In the genomic region with DNA sequence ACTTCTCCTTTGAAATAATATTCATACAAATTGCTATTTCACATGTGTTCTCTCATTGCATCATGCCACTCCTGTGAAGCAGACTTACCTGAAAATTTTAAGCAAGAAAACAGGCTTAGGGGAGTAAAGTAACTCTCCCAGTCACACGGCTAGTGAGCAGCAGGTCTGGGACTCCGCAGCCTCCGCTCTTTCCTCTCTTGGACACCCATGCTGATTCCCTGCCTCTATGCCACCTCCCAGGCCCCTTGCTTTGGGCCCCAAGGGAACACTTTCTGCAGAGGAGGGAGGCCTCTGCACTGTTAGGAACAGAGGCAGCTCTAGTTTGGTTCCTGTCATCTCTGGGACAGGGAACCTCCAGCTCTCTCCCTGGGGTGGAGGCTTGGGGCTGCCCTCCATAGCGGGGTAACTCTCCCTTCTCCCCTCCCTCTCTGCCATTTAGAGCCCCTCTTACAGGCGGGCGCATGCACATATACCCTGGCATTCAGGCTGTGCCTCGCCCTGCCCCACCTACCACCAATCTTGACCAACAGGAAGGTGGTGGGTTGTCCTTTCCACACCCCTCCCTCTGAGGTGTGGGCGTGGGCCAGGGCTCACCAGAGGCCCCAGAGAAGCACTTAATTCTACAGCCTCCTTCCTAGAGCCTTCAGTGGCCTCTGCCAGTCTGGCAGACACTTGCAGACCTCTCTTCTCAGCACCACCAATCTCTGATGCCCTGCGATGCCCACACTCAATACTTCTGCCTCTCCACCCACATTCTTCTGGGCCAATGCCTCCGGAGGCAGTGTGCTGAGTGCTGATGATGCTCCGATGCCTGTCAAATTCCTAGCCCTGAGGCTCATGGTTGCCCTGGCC, we compare ENCODE assay signal across 8 cellular contexts. TPM values are rescaled to one million over a fixed set of nuclear protein-coding genes. Genes with fewer than 3 reads are reported as not detected.
A peak's percentile ranks its signal among the peaks of the same experiment; 100 is the strongest.
DNase-seq lines count a peak whose midpoint lies in the region; ATAC-seq, FAIRE-seq and TF ChIP-seq lines count a peak whose summit lies in the region.

A gene with protein sequence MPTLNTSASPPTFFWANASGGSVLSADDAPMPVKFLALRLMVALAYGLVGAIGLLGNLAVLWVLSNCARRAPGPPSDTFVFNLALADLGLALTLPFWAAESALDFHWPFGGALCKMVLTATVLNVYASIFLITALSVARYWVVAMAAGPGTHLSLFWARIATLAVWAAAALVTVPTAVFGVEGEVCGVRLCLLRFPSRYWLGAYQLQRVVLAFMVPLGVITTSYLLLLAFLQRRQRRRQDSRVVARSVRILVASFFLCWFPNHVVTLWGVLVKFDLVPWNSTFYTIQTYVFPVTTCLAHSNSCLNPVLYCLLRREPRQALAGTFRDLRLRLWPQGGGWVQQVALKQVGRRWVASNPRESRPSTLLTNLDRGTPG (plus strand): TSS at position 646 of the 852 bp plus-strand sequence. CDS start 72 bp downstream, at position 718.

- H2BK15ac ChIP-seq in H1 (ENCODE audit: low read length): 0 out of 2 replicates have a peak within 1 kb of the TSS, but pooled peaks have one; percentile 31

- no peaks in the 10 kb centered on the region for H3K23me2 ChIP-seq in H1 (ENCODE audit: low read depth, low read length)

- ATAC-seq in psoas muscle: peak in 2 of 4 donors; percentile 6 to 8

- no peak within 1 kb of the TSS for H3K23ac ChIP-seq in H1 (ENCODE audit: insufficient read length)

- no peak for TF ChIP-seq RAD21 in H1 (IDR thresholded peaks at IDR 0.05 in 1 of 2, conservative IDR thresholded peaks at IDR 0.05 in 1 of 2; ENCODE audit: low read depth in 2 of 2, low read length in 2 of 2)

- no peak for TF ChIP-seq EP300 in H1 (IDR thresholded peaks at IDR 0.05; ENCODE audit: borderline replicate concordance in 1 of 2, low read depth in 2 of 2, low read length in 2 of 2)

- WGBS in H1 (ENCODE audit: extremely low coverage in 1 of 2, insufficient coverage in 1 of 2, insufficient read length in 1 of 2, insufficient replicate concordance in 2 of 2, low coverage in 1 of 2, low lambda C conversion rate in 2 of 2, missing lambda C conversion rate in 1 of 2), 2 experiments: 76% methylated on average over 11 of the region's 11 CpGs; no CpG with 5 or more reads in 1 of the 2 experiments
- 54 to 65% (median 60%) methylated on average over 11 of the region's 11 CpGs for WGBS in psoas muscle, 3 donors

- H2AK5ac ChIP-seq in H1 (ENCODE audit: low read depth, low read length): no peak within 1 kb of the TSS; the same call in 1 of the 2 replicates

- peak within 1 kb of the TSS; percentile 55; the same call in 1 of the 2 replicates for H2BK12ac ChIP-seq in H1 (ENCODE audit: low read depth, low read length)

- H3K18ac ChIP-seq in H1 (ENCODE audit: extremely low read depth, low read length): no peak within 1 kb of the TSS

- no peak within 1 kb of the TSS for H3K9ac ChIP-seq in H1 (replicated peaks in 1 of 4; ENCODE audit: extremely low read depth in 1 of 4, low read depth in 3 of 4, low read length in 3 of 4)

- H4K5ac ChIP-seq in H1 (ENCODE audit: insufficient read length, low read depth, low read length): no peak within 1 kb of the TSS

- H3K9me3 ChIP-seq in Peyer's patch (no peaks in the 10 kb centered on the region), H1 (ENCODE audit: insufficient read depth in 2 of 2, low read depth in 1 of 2, low read length in 1 of 2) (no peaks in the 10 kb centered on the region), psoas muscle (no peaks in the 10 kb centered on the region)

- peak within 1 kb of the TSS in 3 of 4 donors; percentile 10 to 60 (median 50) for H3K4me3 ChIP-seq in Peyer's patch
- H3K4me3 ChIP-seq in H1 (ENCODE audit: extremely low read depth in 1 of 4, insufficient read depth in 2 of 4, low read depth in 3 of 4, low read length in 4 of 4): no peak within 1 kb of the TSS
- H3K4me3 ChIP-seq in psoas muscle: no peak within 1 kb of the TSS

- no peaks in the 10 kb centered on the region for H3K79me2 ChIP-seq in H1 (ENCODE audit: control insufficient read depth in 1 of 2, insufficient read depth in 2 of 2, low read length in 2 of 2)

- CTCF ChIA-PET in H1 (lab: Charles Lee; ENCODE audit: partially characterized antibody): interaction anchor here (0.5 to 5.3 kb wide), 8 partner anchors 34 to 408 kb away, joined by 3 to 49 read pairs (median 6); no protein-coding TSS in a partner anchor

- H2AFZ ChIP-seq in H1 (ENCODE audit: low read length): no peak within 1 kb of the TSS

- no peaks in the 10 kb centered on the region for H4K20me1 ChIP-seq in H1 (replicated peaks in 1 of 2; ENCODE audit: control insufficient read depth in 1 of 2, insufficient read depth in 2 of 2, low read length in 2 of 2)

- H3K79me1 ChIP-seq in H1 (ENCODE audit: low read depth, low read length): no peaks in the 10 kb centered on the region

- TF ChIP-seq CTCF in Peyer's patch (IDR thresholded peaks at IDR 0.05) (no peak), H1 (IDR thresholded peaks at IDR 0.05; ENCODE audit: control extremely low read depth in 1 of 3, insufficient read depth in 1 of 3, low read depth in 1 of 3, low read length in 3 of 3) (no peak), psoas muscle (IDR thresholded peaks at IDR 0.05) (no peak)

- intact Hi-C loops in psoas muscle (cut with DNase I): no loop called here

- DNase-seq in NCI-H510A treated with DMSO at 0.1 percent for 48 hours (lab: John Stamatoyannopoulos, UW): peak; percentile 20
- DNase-seq in NCI-H510A (lab: John Stamatoyannopoulos, UW): no peak
- peak in 2 of 3 donors; percentile 80 to 83 for DNase-seq in Peyer's patch
- no peak for DNase-seq in H1 (ENCODE audit: low read depth in 1 of 2, low spot score in 2 of 2)
- DNase-seq in psoas muscle: no peak
- no peak for DNase-seq in NCI-H345 (lab: John Stamatoyannopoulos, UW)
- DNase-seq in ureter (ENCODE audit: low spot score): no peak
- no peak for DNase-seq in NCI-H345 treated with DMSO at 0.1 percent for 48 hours (lab: John Stamatoyannopoulos, UW; ENCODE audit: unreplicated experiment)

- H3K27ac ChIP-seq in Peyer's patch (peak within 1 kb of the TSS; percentile 80 to 96 (median 90)), H1 (ENCODE audit: low read depth, low read length) (no peak within 1 kb of the TSS), psoas muscle (peak within 1 kb of the TSS; percentile 68)

- peak within 1 kb of the TSS; percentile 61 for H4K91ac ChIP-seq in H1 (replicated peaks; ENCODE audit: insufficient read length, low read length)

- H3K4me1 ChIP-seq in Peyer's patch: peaks cover 0 to 60% (median 42%) of the 10 kb centered on the region in 4 donors
- H3K4me1 ChIP-seq in H1 (replicated peaks in 1 of 4; ENCODE audit: control insufficient read depth in 3 of 4, insufficient read depth in 4 of 4, low read length in 3 of 4): peaks cover 0 to 9% (median 2%) of the 10 kb centered on the region in 4 experiments; a peak in 5 of 7 replicates
- H3K4me1 ChIP-seq in psoas muscle: peaks cover 18% of the 10 kb centered on the region

- peak within 1 kb of the TSS; percentile 88; the same call in 1 of the 2 replicates for H4K8ac ChIP-seq in H1 (ENCODE audit: extremely low read depth, insufficient read depth, low read length)

- no peak within 1 kb of the TSS for H3K14ac ChIP-seq in H1 (ENCODE audit: insufficient read length)

- H2BK120ac ChIP-seq in H1 (replicated peaks; ENCODE audit: low read depth, low read length): no peak within 1 kb of the TSS

- H2BK20ac ChIP-seq in H1 (ENCODE audit: low read length): no peak within 1 kb of the TSS

- H3K56ac ChIP-seq in H1 (replicated peaks; ENCODE audit: insufficient read length, low read depth, low read length): no peak within 1 kb of the TSS

- POLR2A ChIA-PET in H1 (lab: Charles Lee; ENCODE audit: partially characterized antibody): interaction anchor here (0.6 to 4.8 kb wide), 12 partner anchors 10 to 836 kb away, joined by 3 to 27 read pairs (median 6); a partner anchor contains a TSS

- no peak within 1 kb of the TSS for H3K4ac ChIP-seq in H1 (replicated peaks; ENCODE audit: insufficient read length, low read depth, low read length)

- no peak within 1 kb of the TSS for H3K4me2 ChIP-seq in H1 (ENCODE audit: insufficient read depth in 1 of 2, low read depth in 2 of 2, low read length in 2 of 2)

- no peaks in the 10 kb centered on the region for H3K27me3 ChIP-seq in Peyer's patch
- H3K27me3 ChIP-seq in H1 (replicated peaks in 1 of 4; ENCODE audit: control insufficient read depth in 3 of 4, extremely low read depth in 1 of 4, insufficient read depth in 3 of 4, low read length in 3 of 4): no peaks in the 10 kb centered on the region
- H3K27me3 ChIP-seq in psoas muscle (ENCODE audit: insufficient read depth in 3 of 3, low read length in 2 of 3): no peaks in the 10 kb centered on the region

- no peak for FAIRE-seq in H1 (lab: Jason Lieb, UNC)

- peak; percentile 30 to 77 for TF ChIP-seq POLR2A in Peyer's patch (IDR thresholded peaks at IDR 0.05)
- no peak; a peak in 1 of 3 replicates for TF ChIP-seq POLR2A in H1 (IDR thresholded peaks at IDR 0.05; ENCODE audit: control extremely low read depth in 1 of 2, low read depth in 2 of 2, low read length in 2 of 2)

- H3K36me3 ChIP-seq in Peyer's patch: no peaks in the 10 kb centered on the region
- peaks cover 0 to 1% (median 0%) of the 10 kb centered on the region in 4 experiments; a peak in 2 of 8 replicates for H3K36me3 ChIP-seq in H1 (ENCODE audit: control insufficient read depth in 2 of 4, insufficient read depth in 4 of 4, low read length in 3 of 4)
- H3K36me3 ChIP-seq in psoas muscle (ENCODE audit: insufficient read depth in 1 of 2, low read depth in 1 of 2): peaks cover 0 to 4% of the 10 kb centered on the region in 2 donors

- no peak within 1 kb of the TSS for H2BK5ac ChIP-seq in H1 (ENCODE audit: low read depth, low read length)

TF ChIP-seq in H1, 55 proteins besides CTCF, POLR2A, EP300 and RAD21:
- TF ChIP-seq JUND (IDR thresholded peaks at IDR 0.05; ENCODE audit: low read length) (no peak), POLR2AphosphoS5 (IDR thresholded peaks at IDR 0.05; ENCODE audit: low read depth, low read length) (peak; percentile 70)

RNA-seq across cellular contexts. Expression of the gene that starts here (rescaled TPM):
- 1 to 10 TPM in 1 of 4 donors, not detected in 3; 2.3 TPM for total RNA-seq in Peyer's patch
- total RNA-seq in H1 (2021; fragmentation: NEBNext Ultra II Directional; extraction: Animal tissue kit (Norgen Biotek cat#: 25700)): not detected in 2 replicates
- 0.09 TPM in 1 of 2 replicates, not detected in the other for polyA plus RNA-seq in H1 (2011; rRNA removed)
- not detected for polyA plus RNA-seq in H1 (2011; cell fraction: cytosol; rRNA removed)
- polyA plus RNA-seq in H1 (2011; cell fraction: nucleus; rRNA removed): not detected
- 0.18 TPM in 1 of 4 replicates, not detected in the others for polyA plus RNA-seq in H1 (2012, experiment 1 of 2)
- not detected for polyA plus RNA-seq in H1 (2012, experiment 2 of 2)
- polyA plus RNA-seq in H1 (2013, experiment 1 of 2): not detected
- polyA plus RNA-seq in H1 (2013, experiment 2 of 2): not detected
- polyA minus RNA-seq in H1 (2011; rRNA and poly(A)+ RNA removed): 0.15 TPM in 1 of 2 replicates, not detected in the other
- not detected for polyA minus RNA-seq in H1 (2011; cell fraction: cytosol; rRNA and poly(A)+ RNA removed)
- polyA minus RNA-seq in H1 (2011; cell fraction: nucleus; rRNA and poly(A)+ RNA removed): 0.70 TPM
- not detected for total RNA-seq in psoas muscle
- not detected for polyA plus RNA-seq in psoas muscle
- not detected for total RNA-seq in ureter

Comparison
In these comparisons a context has a peak if more than half of its experiments do, and no peak if none do; other contexts are left out.
1. DNase-seq: peak in NCI-H510A treated with DMSO at 0.1 percent for 48 hours (single experiment) and Peyer's patch (2 of 3); none in NCI-H510A (single experiment), H1 (0 of 2), psoas muscle (0 of 2), NCI-H345 (single experiment), ureter (single experiment) and NCI-H345 treated with DMSO at 0.1 percent for 48 hours (single experiment).
2. H3K4me3 ChIP-seq: peak in Peyer's patch (3 of 4); none in H1 (0 of 4) and psoas muscle (single experiment).
3. POLR2A ChIP-seq: peak in Peyer's patch (2 of 2); none in H1 (0 of 2).